Comparison of ENCODE assay signal across 1 cellular context in genomic region chr16:52466998-52467397, GRCh38.
TF ChIP-seq lines count a peak whose summit lies in the region.

No MANE protein-coding gene starts in this region.

TF ChIP-seq in GM23338, 12 proteins besides CTCF, POLR2A, EP300 and RAD21 (continued from another document):
- TF ChIP-seq ZNF462 (CRISPR knock-in tag; IDR thresholded peaks at IDR 0.05): no peak
TF ChIP-seq in GM23338: peak in this region for 0.
